ENCODE assay signal across 17 cellular contexts in genomic region chr2:26915316-26915715, GRCh38. TPM values are rescaled to one million over a fixed set of nuclear protein-coding genes. Genes with fewer than 3 reads are reported as not detected.
DNase-seq lines count a peak whose midpoint lies in the region; ATAC-seq and TF ChIP-seq lines count a peak whose summit lies in the region.
"Had no signal": no experiment of that assay in that cellular context is flagged by ENCODE, and none has a peak within 500 bp of the region (broad histone marks: within the 10 kb centered on the region; RNA-seq: fewer than 3 reads in every experiment).

No MANE protein-coding gene starts in this region.

- H3K9me3 ChIP-seq in cardiac muscle cell (ENCODE audit: low read depth) (no peaks in the 10 kb centered on the region), neural cell (ENCODE audit: low read length) (no peaks in the 10 kb centered on the region)

- H3K9me2 ChIP-seq in neural cell (ENCODE audit: insufficient read depth, low read length), result no peaks in the 10 kb centered on the region

- H3K4me1 ChIP-seq in cardiac muscle cell (ENCODE audit: low read depth), result peaks cover 48% of the 10 kb centered on the region
- H3K4me1 ChIP-seq: BLaER1 had no signal

- no peaks in the 10 kb centered on the region for H3K27me3 Mint-ChIP-seq in activated naive CD4-positive, alpha-beta T cell treated with anti-CD3 and anti-CD28 coated beads, Interleukin-2, amount 10 ng/mL, durations not matched to agents 7 days and 5 days

- H3K27ac Mint-ChIP-seq in activated naive CD4-positive, alpha-beta T cell treated with anti-CD3 and anti-CD28 coated beads, Interleukin-2, amount 10 ng/mL, durations not matched to agents 7 days and 5 days, result no peak overlapping the region
- H3K27ac Mint-ChIP-seq: CD14-positive monocyte; CD4-positive, alpha-beta memory T cell; GM23338 had no signal

- TF ChIP-seq EP300 in neural cell (conservative IDR thresholded peaks at IDR 0.05; ENCODE audit: poor library complexity, severe bottlenecking), result no peak

- H3F3A ChIP-seq in neural cell (ENCODE audit: insufficient read depth, low read length, poor library complexity, severe bottlenecking), result peaks cover 21% of the 10 kb centered on the region

- H3K4me2 ChIP-seq in neural cell (ENCODE audit: low read length), result no peak overlapping the region
- H3K4me2 ChIP-seq: BLaER1, GM23338 had no signal

- H3K79me2 ChIP-seq in neural cell (replicated peaks; ENCODE audit: insufficient read depth, low read length), result peaks cover 72% of the 10 kb centered on the region

- H2AFZ ChIP-seq in neural cell (ENCODE audit: low read depth, low read length), result no peak overlapping the region
- H2AFZ ChIP-seq: GM23338 had no signal

- H4K20me1 ChIP-seq in neural cell (ENCODE audit: insufficient read depth), result no peaks in the 10 kb centered on the region
- H4K20me1 ChIP-seq: BLaER1 had no signal

- no peaks in the 10 kb centered on the region for H3K36me3 ChIP-seq in cardiac muscle cell
- peaks cover 9% of the 10 kb centered on the region for H3K36me3 ChIP-seq in neural cell (ENCODE audit: insufficient read depth, low read length)
- H3K36me3 ChIP-seq: BLaER1 had no signal

- CTCF ChIA-PET in activated naive CD4-positive, alpha-beta T cell treated with anti-CD3 and anti-CD28 coated beads, Interleukin-2, amount 10 ng/mL, durations not matched to agents 7 days and 5 days (lab: Charles Lee), result interaction anchor here (0.7 kb wide), 1 partner anchor 27 kb away, joined by 3 read pairs; no protein-coding TSS in a partner anchor

- H3K27ac ChIP-seq in cardiac muscle cell (peak overlapping the region; percentile 84), neural cell (ENCODE audit: low read length) (peak overlapping the region; percentile 99), substantia nigra (ENCODE audit: low read depth, low read length, poor library complexity, severe bottlenecking) (peak overlapping the region; percentile 36)
- H3K27ac ChIP-seq: BLaER1 had no signal

- ATAC-seq in left cardiac atrium (no peak), HG03196 (IDR thresholded peaks at IDR 0.05; ENCODE audit: unreplicated experiment) (no peak), HG02852 (IDR thresholded peaks at IDR 0.05; ENCODE audit: unreplicated experiment) (no peak)

- H3K4me3 ChIP-seq in cardiac muscle cell, result no peak overlapping the region
- no peak overlapping the region for H3K4me3 ChIP-seq in neural cell (ENCODE audit: low read length)
- H3K4me3 ChIP-seq: BLaER1, GM23338 had no signal

- no peaks in the 10 kb centered on the region for H3K36me3 Mint-ChIP-seq in activated naive CD4-positive, alpha-beta T cell treated with anti-CD3 and anti-CD28 coated beads, Interleukin-2, amount 10 ng/mL, durations not matched to agents 7 days and 5 days
- H3K36me3 Mint-ChIP-seq: CD14-positive monocyte; CD4-positive, alpha-beta memory T cell had no signal

- no peak overlapping the region for H3K4me3 Mint-ChIP-seq in activated naive CD4-positive, alpha-beta T cell treated with anti-CD3 and anti-CD28 coated beads, Interleukin-2, amount 10 ng/mL, durations not matched to agents 7 days and 5 days
- H3K4me3 Mint-ChIP-seq: CD14-positive monocyte; CD4-positive, alpha-beta memory T cell; GM23338 had no signal

- TF ChIP-seq CTCF in cardiac muscle cell (IDR thresholded peaks at IDR 0.05; ENCODE audit: low read depth, low read length) (no peak), neural cell (IDR thresholded peaks at IDR 0.05; ENCODE audit: poor library complexity, severe bottlenecking) (no peak)

- no peak for TF ChIP-seq RAD21 in neural cell (conservative IDR thresholded peaks at IDR 0.05)

- intact Hi-C loops in left cardiac atrium (cut with DNase I), result no loop called here

- DNase-seq in cardiac muscle cell (ENCODE audit: low read depth in 1 of 2, low spot score in 1 of 2), result no peak
- DNase-seq in left cardiac atrium, result no peak
- no peak for DNase-seq in substantia nigra (lab: John Stamatoyannopoulos, UW)
- no peak for DNase-seq in activated naive CD4-positive, alpha-beta T cell treated with anti-CD3 and anti-CD28 coated beads, Interleukin-2, amount 10 ng/mL, durations not matched to agents 7 days and 5 days
- no peak for DNase-seq in germinal center (ENCODE audit: low spot score)
- DNase-seq: 8988T; CD4-positive, alpha-beta memory T cell; DMS153; DMS79; GDM1; HCEC 1CT had no signal

- H3K4me1 Mint-ChIP-seq in activated naive CD4-positive, alpha-beta T cell treated with anti-CD3 and anti-CD28 coated beads, Interleukin-2, amount 10 ng/mL, durations not matched to agents 7 days and 5 days, result no peaks in the 10 kb centered on the region
- H3K4me1 Mint-ChIP-seq: CD14-positive monocyte; CD4-positive, alpha-beta memory T cell had no signal

- peak overlapping the region; percentile 81 for H3K9ac ChIP-seq in neural cell (ENCODE audit: low read length)
- H3K9ac ChIP-seq: BLaER1 had no signal

- no peaks in the 10 kb centered on the region for H3K9me3 Mint-ChIP-seq in activated naive CD4-positive, alpha-beta T cell treated with anti-CD3 and anti-CD28 coated beads, Interleukin-2, amount 10 ng/mL, durations not matched to agents 7 days and 5 days
- H3K9me3 Mint-ChIP-seq: CD14-positive monocyte; CD4-positive, alpha-beta memory T cell; GM23338 had no signal

- H3K27me3 ChIP-seq in cardiac muscle cell, result no peaks in the 10 kb centered on the region
- no peaks in the 10 kb centered on the region for H3K27me3 ChIP-seq in neural cell (ENCODE audit: insufficient read depth, low read depth, low read length)
- H3K27me3 ChIP-seq: BLaER1 had no signal

TF ChIP-seq in neural cell, 6 proteins besides CTCF, POLR2A, EP300 and RAD21:
- TF ChIP-seq MXI1 (conservative IDR thresholded peaks at IDR 0.05; ENCODE audit: poor library complexity, severe bottlenecking) (no peak), SMC3 (conservative IDR thresholded peaks at IDR 0.05; ENCODE audit: poor library complexity) (no peak), TAF1 (IDR thresholded peaks at IDR 0.05; ENCODE audit: low read depth) (no peak), REST (IDR thresholded peaks at IDR 0.05; ENCODE audit: borderline replicate concordance) (no peak), POLR2AphosphoS5 (IDR thresholded peaks at IDR 0.05) (no peak), EZH2 (IDR thresholded peaks at IDR 0.05; ENCODE audit: borderline replicate concordance, insufficient read depth, low read length, poor library complexity, severe bottlenecking) (no peak)

RNA-seq across cellular contexts. Expression of gene MAPRE3, which starts 55.1 kb away (rescaled TPM):
- 75.9 and 143 TPM in 2 replicates for total RNA-seq in cardiac muscle cell
- polyA plus RNA-seq in cardiac muscle cell, result 212 TPM in 2 replicates
- total RNA-seq in left cardiac atrium, result 10 to 100 TPM; 35.3 to 43.1 TPM
- polyA plus RNA-seq in neural cell, result 69.2 and 87.1 TPM in 2 replicates
- 46.7 and 50.0 TPM in 2 replicates for polyA minus RNA-seq in neural cell

Comparison
In these comparisons a context has a peak if more than half of its experiments do, and no peak if none do; other contexts are left out.
1. H3K27ac ChIP-seq: peak in every context shown above with its lines; median percentile 99 in neural cell; 84 in cardiac muscle cell; 36 in substantia nigra.